11 cellular contexts compared by ENCODE assay signal in genomic region chr6:117270121-117270959, GRCh38. TPM values are rescaled to one million over a fixed set of nuclear protein-coding genes. Genes with fewer than 3 reads are reported as not detected.
DNase-seq lines count a peak whose midpoint lies in the region; ATAC-seq and TF ChIP-seq lines count a peak whose summit lies in the region.
"Had no signal": no experiment of that assay in that cellular context is flagged by ENCODE, and none has a peak within 500 bp of the region (broad histone marks: within the 10 kb centered on the region; RNA-seq: fewer than 3 reads in every experiment).

No MANE protein-coding gene starts in this region.

- POLR2A ChIA-PET in SK-N-SH (lab: Yijun Ruan, JAX) = interaction anchor here (0.6 kb wide), 1 partner anchor 912 kb away, joined by 3 read pairs; no protein-coding TSS in a partner anchor

- CTCF ChIA-PET in SK-N-SH (lab: Yijun Ruan, JAX) = no interaction called here

- no peaks in the 10 kb centered on the region for H3K36me3 Mint-ChIP-seq in stimulated activated memory B cell treated with anti-CD40 and anti-IgM and Interleukin-4, amounts not matched to agents 10 μg/mL and 1 μg/mL and 100 μg/mL, for 72 hours

- peak; percentile 32 for ATAC-seq in left ventricle myocardium superior
- ATAC-seq in psoas muscle = peak in 3 of 4 donors; percentile 9 to 22 (median 16)
- ATAC-seq in stimulated activated memory B cell treated with anti-CD40 and anti-IgM and Interleukin-4, amounts not matched to agents 10 μg/mL and 1 μg/mL and 100 μg/mL, for 72 hours = no peak

- no peak for TF ChIP-seq RAD21 in SK-N-SH (IDR thresholded peaks at IDR 0.05; ENCODE audit: low read length)

- peaks cover 72% of the 10 kb centered on the region for H3K27me3 Mint-ChIP-seq in stimulated activated memory B cell treated with anti-CD40 and anti-IgM and Interleukin-4, amounts not matched to agents 10 μg/mL and 1 μg/mL and 100 μg/mL, for 72 hours

- H3K27me3 ChIP-seq in SK-N-SH (ENCODE audit: insufficient read depth) (peaks cover 79% of the 10 kb centered on the region), psoas muscle (ENCODE audit: insufficient read depth in 3 of 3, low read length in 2 of 3) (peaks cover 0 to 3% (median 0%) of the 10 kb centered on the region in 3 donors)

- H3K9me2 ChIP-seq in SK-N-SH = no peaks in the 10 kb centered on the region

- intact Hi-C loops in left ventricle myocardium superior (cut with micrococcal nuclease) = no loop called here
- intact Hi-C loops in psoas muscle (cut with DNase I) = no loop called here

- H3F3A ChIP-seq in SK-N-SH (replicated peaks; ENCODE audit: insufficient read depth) = no peaks in the 10 kb centered on the region

- TF ChIP-seq EP300 in SK-N-SH (IDR thresholded peaks at IDR 0.05; ENCODE audit: borderline replicate concordance in 1 of 2, low read depth in 1 of 2, low read length in 1 of 2) = no peak

- no peaks in the 10 kb centered on the region for H4K20me1 ChIP-seq in SK-N-SH (ENCODE audit: insufficient read depth)

- H3K4me3 ChIP-seq in SK-N-SH (ENCODE audit: low read depth in 2 of 2, low read length in 1 of 2) (no peak overlapping the region; a peak in 1 of 4 replicates), psoas muscle (peak overlapping the region; percentile 90)

- peak overlapping the region; percentile 60; the same call in 1 of the 2 replicates for H3K4me2 ChIP-seq in SK-N-SH

- no peak for TF ChIP-seq CTCF in GM13976 (IDR thresholded peaks at IDR 0.05; ENCODE audit: borderline replicate concordance, control extremely low read depth, extremely low read depth, insufficient read depth, missing control alignments)
- TF ChIP-seq CTCF in SK-N-SH (IDR thresholded peaks at IDR 0.05) = no peak
- TF ChIP-seq CTCF in psoas muscle (IDR thresholded peaks at IDR 0.05) = no peak

- H3K4me1 ChIP-seq in SK-N-SH (ENCODE audit: control insufficient read depth in 1 of 2, insufficient read depth in 2 of 2, low read depth in 1 of 2, low read length in 1 of 2) = peaks cover 0 to 3% of the 10 kb centered on the region in 2 experiments; a peak in 1 of 4 replicates
- peaks cover 41% of the 10 kb centered on the region for H3K4me1 ChIP-seq in psoas muscle

- H3K27ac Mint-ChIP-seq in stimulated activated memory B cell treated with anti-CD40 and anti-IgM and Interleukin-4, amounts not matched to agents 10 μg/mL and 1 μg/mL and 100 μg/mL, for 72 hours = no peak overlapping the region

- H3K27ac ChIP-seq in SK-N-SH (ENCODE audit: low read depth in 2 of 2, low read length in 1 of 2) (no peak overlapping the region), psoas muscle (peak overlapping the region; percentile 95)

- H3K4me1 Mint-ChIP-seq in stimulated activated memory B cell treated with anti-CD40 and anti-IgM and Interleukin-4, amounts not matched to agents 10 μg/mL and 1 μg/mL and 100 μg/mL, for 72 hours = peaks cover 6% of the 10 kb centered on the region

- H3K4me3 Mint-ChIP-seq in stimulated activated memory B cell treated with anti-CD40 and anti-IgM and Interleukin-4, amounts not matched to agents 10 μg/mL and 1 μg/mL and 100 μg/mL, for 72 hours = no peak overlapping the region

- H3K9ac ChIP-seq in SK-N-SH = no peak overlapping the region

- H2AFZ ChIP-seq in SK-N-SH (ENCODE audit: low read depth) = no peak overlapping the region

- DNase-seq in GM13976 (ENCODE audit: low spot score) (peak; percentile 15), SK-N-SH (peak; percentile 27), left ventricle myocardium superior (peak; percentile 37), psoas muscle (peak in 1 of 2 donors; percentile 74), activated gamma-delta T cell treated with Interleukin-2 at 50 U/mL for 16 hours (no peak), nucleus accumbens (lab: John Stamatoyannopoulos, UW) (no peak)
- DNase-seq in activated naive CD4-positive, alpha-beta T cell (lab: John Stamatoyannopoulos, UW) = no peak
- DNase-seq: activated CD4-positive, alpha-beta T cell treated with anti-CD3 and anti-CD28 coated beads for 1 hour; NCI-H2171 treated with DMSO at 0.1 percent for 48 hours had no signal

- H3K36me3 ChIP-seq in SK-N-SH (replicated peaks in 1 of 2; ENCODE audit: control insufficient read depth in 1 of 2, insufficient read depth in 2 of 2, low read length in 1 of 2) = no peaks in the 10 kb centered on the region
- no peaks in the 10 kb centered on the region for H3K36me3 ChIP-seq in psoas muscle (ENCODE audit: insufficient read depth in 1 of 2, low read depth in 1 of 2)

- 8% methylated on average over 29 of the region's 89 CpGs for WGBS in SK-N-SH (ENCODE audit: low lambda C conversion rate)
- 2 to 5% (median 3%) methylated on average over 49 to 89 of the region's 89 CpGs for WGBS in psoas muscle, 3 donors

- in situ Hi-C loops in GM13976 (cut with MboI; ENCODE audit: low sequenced_read_pairs, unreplicated experiment) = no loop called here

- H3K9me3 ChIP-seq in SK-N-SH = no peaks in the 10 kb centered on the region
- no peaks in the 10 kb centered on the region for H3K9me3 ChIP-seq in psoas muscle

- no peaks in the 10 kb centered on the region for H3K79me2 ChIP-seq in SK-N-SH (ENCODE audit: insufficient read depth)

- no peaks in the 10 kb centered on the region for H3K9me3 Mint-ChIP-seq in stimulated activated memory B cell treated with anti-CD40 and anti-IgM and Interleukin-4, amounts not matched to agents 10 μg/mL and 1 μg/mL and 100 μg/mL, for 72 hours

TF ChIP-seq in SK-N-SH, 30 proteins besides CTCF, POLR2A, EP300 and RAD21:
- no peak for TF ChIP-seq GABPA (IDR thresholded peaks at IDR 0.05; ENCODE audit: low read depth)
- no peak for TF ChIP-seq FOXJ3 (CRISPR knock-in tag; IDR thresholded peaks at IDR 0.05)
- no peak for TF ChIP-seq RFX5 (IDR thresholded peaks at IDR 0.05; ENCODE audit: low read length)
- TF ChIP-seq ELF1 (IDR thresholded peaks at IDR 0.05) = no peak
- no peak for TF ChIP-seq MEF2A (IDR thresholded peaks at IDR 0.05; ENCODE audit: borderline replicate concordance, low read depth)
- no peak for TF ChIP-seq NFIC (IDR thresholded peaks at IDR 0.05; ENCODE audit: borderline replicate concordance)
- no peak for TF ChIP-seq REST (IDR thresholded peaks at IDR 0.05; ENCODE audit: low read depth, low read length)
- no peak for TF ChIP-seq FOSL2 (IDR thresholded peaks at IDR 0.05; ENCODE audit: borderline replicate concordance, low read depth)
- TF ChIP-seq USF2 (IDR thresholded peaks at IDR 0.05; ENCODE audit: borderline replicate concordance, low read depth, low read length) = no peak
- no peak for TF ChIP-seq EZH2phosphoT487 (IDR thresholded peaks at IDR 0.05; ENCODE audit: borderline replicate concordance, low read depth)

RNA-seq across cellular contexts. Expression of gene VGLL2, which starts 5.0 kb away (rescaled TPM):
- 0.02 TPM in 1 of 2 replicates, not detected in the other for polyA plus RNA-seq in SK-N-SH (2012; rRNA removed)
- not detected in 2 replicates for polyA plus RNA-seq in SK-N-SH (2012; cell fraction: cytosol; rRNA removed)
- not detected in 2 replicates for polyA plus RNA-seq in SK-N-SH (2012; cell fraction: nucleus; rRNA removed)
- total RNA-seq in left ventricle myocardium superior = not detected
- 100 to 1,000 TPM in 1 of 4 donors, 10 to 100 TPM in 3; 60.2 to 108 (median 83.4) TPM for total RNA-seq in psoas muscle
- polyA plus RNA-seq in psoas muscle = 10 to 100 TPM; 13.1 to 88.1 (median 27.4) TPM
- total RNA-seq: posterior vena cava had no signal

Comparison
In these comparisons a context has a peak if more than half of its experiments do, and no peak if none do; other contexts are left out.
1. DNase-seq: peak in GM13976 (single experiment), SK-N-SH (single experiment) and left ventricle myocardium superior (single experiment); none in activated gamma-delta T cell treated with Interleukin-2 at 50 U/mL for 16 hours (single experiment), nucleus accumbens (0 of 56) and activated naive CD4-positive, alpha-beta T cell (0 of 4).
2. RNA of gene VGLL2, which starts 5.0 kb away (total RNA-seq): 60.2 to 108 TPM in psoas muscle; not detected in left ventricle myocardium superior (single experiment); every median in the first group is over 10 times any median in the second.